Comparison of ENCODE assay signal across 29 cellular contexts in genomic region chr1:201088395-201088794, GRCh38. TPM values are rescaled to one million over a fixed set of nuclear protein-coding genes. Genes with fewer than 3 reads are reported as not detected.
DNase-seq lines count a peak whose midpoint lies in the region; ATAC-seq, FAIRE-seq and TF ChIP-seq lines count a peak whose summit lies in the region.
"Had no signal": no experiment of that assay in that cellular context is flagged by ENCODE, and none has a peak within 500 bp of the region (broad histone marks: within the 10 kb centered on the region; RNA-seq: fewer than 3 reads in every experiment).

No MANE protein-coding gene starts in this region.

- ATAC-seq in HepG2: no peak
- ATAC-seq in right lobe of liver: no peak
- ATAC-seq in K562: no peak
- no peak for ATAC-seq in gastrocnemius medialis
- ATAC-seq: A549, GM12878, HCT116 had no signal

- H3K4me2 ChIP-seq in HepG2 (ENCODE audit: low read depth, low read length) (no peak overlapping the region), K562 (ENCODE audit: insufficient read depth, low read length) (no peak overlapping the region)
- H3K4me2 ChIP-seq: A549, GM23338 had no signal

- no peaks in the 10 kb centered on the region for H4K20me1 ChIP-seq in HepG2 (ENCODE audit: insufficient read depth, low read length)
- peaks cover 6% of the 10 kb centered on the region for H4K20me1 ChIP-seq in K562 (replicated peaks; ENCODE audit: control insufficient read depth, insufficient read depth, low read length)
- H4K20me1 ChIP-seq: BLaER1 treated with 17β-estradiol and CSF1 and Interleukin-3, amounts not matched to agents 10 nM and 100 nM had no signal

- TF ChIP-seq POLR2A in HepG2 (IDR thresholded peaks at IDR 0.05; ENCODE audit: insufficient read depth in 1 of 2, low read depth in 2 of 2, low read length in 2 of 2) (no peak), right lobe of liver (IDR thresholded peaks at IDR 0.05) (no peak), K562 (conservative IDR thresholded peaks at IDR 0.05) (no peak), gastrocnemius medialis (IDR thresholded peaks at IDR 0.05) (no peak)

- FAIRE-seq in HepG2 (lab: Jason Lieb, UNC) (no peak), K562 (lab: Jason Lieb, UNC) (no peak), small intestine (lab: Jason Lieb, UNC) (no peak)
- FAIRE-seq: A549, D721Med, GM12878, GM19239 had no signal

- H3K36me3 ChIP-seq in HepG2 (replicated peaks in 1 of 2; ENCODE audit: control insufficient read depth in 1 of 2, insufficient read depth in 2 of 2, low read length in 2 of 2): no peaks in the 10 kb centered on the region
- H3K36me3 ChIP-seq in right lobe of liver: no peaks in the 10 kb centered on the region
- no peaks in the 10 kb centered on the region for H3K36me3 ChIP-seq in K562 (ENCODE audit: control insufficient read depth, insufficient read depth, low read length)
- peaks cover 0 to 4% of the 10 kb centered on the region in 2 donors for H3K36me3 ChIP-seq in gastrocnemius medialis
- no peaks in the 10 kb centered on the region for H3K36me3 ChIP-seq in small intestine (ENCODE audit: control insufficient read depth in 2 of 2, insufficient read depth in 2 of 2, low read length in 2 of 2)
- H3K36me3 ChIP-seq: BE2C; BLaER1 treated with 17β-estradiol and CSF1 and Interleukin-3, amounts not matched to agents 10 nM and 100 nM had no signal

- no peaks in the 10 kb centered on the region for H3K9me3 ChIP-seq in HepG2 (ENCODE audit: low read length)
- H3K9me3 ChIP-seq in right lobe of liver: no peaks in the 10 kb centered on the region
- no peaks in the 10 kb centered on the region for H3K9me3 ChIP-seq in K562 (replicated peaks; ENCODE audit: control insufficient read depth, insufficient read depth, low read depth, low read length)
- H3K9me3 ChIP-seq in gastrocnemius medialis: no peaks in the 10 kb centered on the region
- no peaks in the 10 kb centered on the region for H3K9me3 ChIP-seq in small intestine (ENCODE audit: control insufficient read depth, low read depth)
- H3K9me3 ChIP-seq: A549; BE2C; BLaER1 treated with 17β-estradiol and CSF1 and Interleukin-3, amounts not matched to agents 10 nM and 100 nM had no signal

- H3K9ac ChIP-seq in HepG2 (ENCODE audit: insufficient read depth, low read depth, low read length) (no peak overlapping the region), K562 (ENCODE audit: insufficient read depth in 1 of 2, low read depth in 2 of 2, low read length in 2 of 2) (no peak overlapping the region)
- H3K9ac ChIP-seq: BLaER1 treated with 17β-estradiol and CSF1 and Interleukin-3, amounts not matched to agents 10 nM and 100 nM had no signal

- H3K4me1 ChIP-seq in HepG2 (ENCODE audit: insufficient read depth, low read length) (no peaks in the 10 kb centered on the region), right lobe of liver (no peaks in the 10 kb centered on the region), K562 (replicated peaks in 1 of 2; ENCODE audit: control insufficient read depth in 2 of 2, insufficient read depth in 2 of 2, low read length in 2 of 2) (no peaks in the 10 kb centered on the region), gastrocnemius medialis (peaks cover 20 to 34% of the 10 kb centered on the region in 2 donors), small intestine (ENCODE audit: control insufficient read depth in 2 of 2, insufficient read depth in 1 of 2, low read depth in 1 of 2, low read length in 1 of 2) (no peaks in the 10 kb centered on the region)
- H3K4me1 ChIP-seq: A549, BE2C had no signal

- TF ChIP-seq EP300 in HepG2 (IDR thresholded peaks at IDR 0.05; ENCODE audit: low read depth in 2 of 2, low read length in 2 of 2) (no peak), HepG2 (CRISPR knock-in tag; IDR thresholded peaks at IDR 0.05; ENCODE audit: borderline replicate concordance) (no peak), K562 (IDR thresholded peaks at IDR 0.05; ENCODE audit: low read length) (no peak)

- H3K27me3 ChIP-seq in HepG2 (ENCODE audit: control insufficient read depth in 1 of 2, insufficient read depth in 2 of 2, low read length in 2 of 2) (peaks cover 4 to 36% of the 10 kb centered on the region in 2 experiments), right lobe of liver (no peaks in the 10 kb centered on the region), K562 (ENCODE audit: control insufficient read depth in 2 of 2, insufficient read depth in 2 of 2, low read length in 2 of 2) (peaks cover 49 to 73% of the 10 kb centered on the region in 2 experiments), gastrocnemius medialis (no peaks in the 10 kb centered on the region), small intestine (ENCODE audit: control insufficient read depth in 2 of 2, insufficient read depth in 2 of 2, low read length in 2 of 2) (peaks cover 2% of the 10 kb centered on the region in 2 donors)
- H3K27me3 ChIP-seq: BE2C; BLaER1 treated with 17β-estradiol and CSF1 and Interleukin-3, amounts not matched to agents 10 nM and 100 nM had no signal

- H3K4me3 ChIP-seq in HepG2 (replicated peaks in 1 of 3; ENCODE audit: insufficient read depth in 1 of 3, low read depth in 2 of 3, low read length in 3 of 3): no peak overlapping the region
- H3K4me3 ChIP-seq in right lobe of liver: no peak overlapping the region
- H3K4me3 ChIP-seq in K562: no peak overlapping the region
- no peak overlapping the region for H3K4me3 ChIP-seq in gastrocnemius medialis
- no peak overlapping the region for H3K4me3 ChIP-seq in small intestine (ENCODE audit: low read depth in 1 of 2, low read length in 2 of 2)
- H3K4me3 ChIP-seq: A549; BLaER1 treated with 17β-estradiol and CSF1 and Interleukin-3, amounts not matched to agents 10 nM and 100 nM; GM12878; GM23338 had no signal

- TF ChIP-seq CTCF in HepG2 (CRISPR knock-in tag; IDR thresholded peaks at IDR 0.05) (no peak), right lobe of liver (IDR thresholded peaks at IDR 0.05) (no peak), K562 (IDR thresholded peaks at IDR 0.05 in 2 of 3, conservative IDR thresholded peaks at IDR 0.05 in 1 of 3; ENCODE audit: insufficient read depth in 2 of 3, low read depth in 1 of 3, low read length in 3 of 3) (no peak), gastrocnemius medialis (IDR thresholded peaks at IDR 0.05 in 4 of 5, conservative IDR thresholded peaks at IDR 0.05 in 1 of 5) (no peak)

- H3K79me2 ChIP-seq in HepG2 (ENCODE audit: insufficient read depth, low read length) (no peaks in the 10 kb centered on the region), K562 (ENCODE audit: control insufficient read depth, insufficient read depth, low read length) (no peaks in the 10 kb centered on the region)

- in situ Hi-C loops in HepG2 (cut with HindIII; ENCODE audit: extremely low pct_ligation_motif_present, low pct_unique_long_range_greater_than_20kb): no loop called here
- in situ Hi-C loops in K562 (cut with MboI): no loop called here
- in situ Hi-C loops in gastrocnemius medialis (cut with MboI; ENCODE audit: low sequenced_read_pairs in 4 of 4): loop anchor here in 1 of 4 donors (5.0 kb wide), 1 partner anchor 34 kb away; no protein-coding TSS in a partner anchor

- POLR2A ChIA-PET in HepG2 (lab: Yijun Ruan, JAX): no interaction called here
- POLR2A ChIA-PET in K562 (lab: Yijun Ruan, JAX): no interaction called here

- TF ChIP-seq RAD21 in HepG2 (CRISPR knock-in tag; IDR thresholded peaks at IDR 0.05): no peak
- no peak for TF ChIP-seq RAD21 in K562 (CRISPR knock-in tag; conservative IDR thresholded peaks at IDR 0.05 in 1 of 2, IDR thresholded peaks at IDR 0.05 in 1 of 2)

- no peak overlapping the region for H2AFZ ChIP-seq in HepG2 (ENCODE audit: low read length)
- no peak overlapping the region for H2AFZ ChIP-seq in K562 (ENCODE audit: low read depth, low read length)
- H2AFZ ChIP-seq: GM23338 had no signal

- intact Hi-C loops in HepG2 (cut with micrococcal nuclease; ENCODE audit: unreplicated experiment): no loop called here
- intact Hi-C loops in right lobe of liver (cut with DNase I): loop anchor here in 1 of 2 donors (10.0 kb wide), 1 partner anchor 136 kb away; no protein-coding TSS in a partner anchor
- intact Hi-C loops in K562 (cut with micrococcal nuclease): loop anchor here (5.0 to 10.0 kb wide), 2 partner anchors 96 to 274 kb away; no protein-coding TSS in a partner anchor
- intact Hi-C loops in gastrocnemius medialis (cut with DNase I; ENCODE audit: low total_unique reads): loop anchor here (5.0 kb wide), 1 partner anchor 134 kb away; no protein-coding TSS in a partner anchor

- DNase-seq in HepG2 (ENCODE audit: low spot score) (no peak), right lobe of liver (no peak), K562 (ENCODE audit: extremely low read depth in 1 of 4, low spot score in 3 of 4) (no peak), gastrocnemius medialis (no peak), small intestine (peak; percentile 14), KG1 (lab: John Stamatoyannopoulos, UW) (no peak), NCI-H1930 (lab: John Stamatoyannopoulos, UW) (no peak), NCI-H510A (lab: John Stamatoyannopoulos, UW) (no peak)
- DNase-seq: 8988T; ACHN; AML-193; BE2C; CD4-positive, alpha-beta T cell; CD8-positive, alpha-beta memory T cell; DMS 273 treated with DMSO at 0.1 percent for 48 hours; DMS79; EL; GDM1; H9; HFFc6 had no signal

- 13% methylated on average over 4 of the region's 4 CpGs for WGBS in HepG2 (ENCODE audit: low lambda C conversion rate)
- WGBS in right lobe of liver (ENCODE audit: insufficient coverage, low coverage, low lambda C conversion rate, missing lambda C conversion rate): 53% methylated on average over 4 of the region's 4 CpGs
- WGBS in K562 (ENCODE audit: insufficient coverage, low coverage, missing lambda C conversion rate): 0% methylated on average over 4 of the region's 4 CpGs
- 26 to 58% (median 33%) methylated on average over 4 of the region's 4 CpGs for WGBS in small intestine, 3 donors

- H3K27ac ChIP-seq in HepG2 (ENCODE audit: extremely low read length, insufficient read depth, low read length): no peak overlapping the region
- H3K27ac ChIP-seq in right lobe of liver: no peak overlapping the region
- H3K27ac ChIP-seq in K562 (ENCODE audit: extremely low read depth, low read depth, low read length): no peak overlapping the region
- H3K27ac ChIP-seq in gastrocnemius medialis: peak overlapping the region; percentile 57 to 98 (median 96)
- no peak overlapping the region for H3K27ac ChIP-seq in small intestine (ENCODE audit: low read depth in 1 of 2, low read length in 1 of 2)
- H3K27ac ChIP-seq: A549; BLaER1 treated with 17β-estradiol and CSF1 and Interleukin-3, amounts not matched to agents 10 nM and 100 nM had no signal

- H3K9me1 ChIP-seq in K562 (ENCODE audit: control insufficient read depth, insufficient read depth, low read length): no peaks in the 10 kb centered on the region

- CTCF ChIA-PET in HepG2 (lab: Yijun Ruan, JAX; ENCODE audit: low intra/inter-chr PET ratio, low total read pairs) (no interaction called here), K562 (lab: Yijun Ruan, JAX; ENCODE audit: low intra/inter-chr PET ratio) (interaction anchor here (0.6 kb wide), 1 partner anchor 135 kb away, joined by 3 read pairs; no protein-coding TSS in a partner anchor)

- no TSS peak for BruUV-seq in HepG2 (replicated peaks; lab: Mats Ljungman, UMichigan)
- BruUV-seq in K562 (replicated peaks; lab: Mats Ljungman, UMichigan): no TSS peak

RNA-seq across cellular contexts. Expression of gene CACNA1S, which starts 23.8 kb away (rescaled TPM):
- not detected in 2 replicates for total RNA-seq in HepG2 (2016; rRNA removed; fragmentation: Illumina TruSeq; extraction: Trizol)
- not detected in 2 replicates for total RNA-seq in HepG2 (2016; cell fraction: cytosol; rRNA removed; fragmentation: Illumina TruSeq; extraction: Trizol; ENCODE audit: low read depth)
- total RNA-seq in HepG2 (2016; cell fraction: insoluble cytoplasmic fraction; rRNA removed; fragmentation: Illumina TruSeq; extraction: Trizol): not detected in 2 replicates
- not detected in 2 replicates for total RNA-seq in HepG2 (2016; cell fraction: membrane; rRNA removed; fragmentation: Illumina TruSeq; extraction: Trizol)
- not detected in 2 replicates for total RNA-seq in HepG2 (2016; cell fraction: nucleus; rRNA removed; fragmentation: Illumina TruSeq; extraction: Trizol)
- not detected in 2 replicates for polyA plus RNA-seq in HepG2 (2011; rRNA removed)
- not detected in 2 replicates for polyA plus RNA-seq in HepG2 (2011; cell fraction: cytosol; rRNA removed)
- polyA plus RNA-seq in HepG2 (2011; cell fraction: nucleus; rRNA removed): not detected in 2 replicates
- not detected in 2 replicates for polyA plus RNA-seq in HepG2 (2012)
- polyA plus RNA-seq in HepG2 (2016; cell fraction: cytosol; fragmentation: Illumina TruSeq; extraction: Trizol; ENCODE audit: low read depth): not detected in 2 replicates
- polyA plus RNA-seq in HepG2 (2016; cell fraction: insoluble cytoplasmic fraction; fragmentation: Illumina TruSeq; extraction: Trizol; ENCODE audit: low read depth): not detected in 2 replicates
- not detected in 2 replicates for polyA plus RNA-seq in HepG2 (2016; cell fraction: membrane; fragmentation: Illumina TruSeq; extraction: Trizol; ENCODE audit: low read depth)
- not detected in 2 replicates for polyA plus RNA-seq in HepG2 (2016; cell fraction: nucleus; fragmentation: Illumina TruSeq; extraction: Trizol; ENCODE audit: insufficient read depth, low read depth)
- polyA minus RNA-seq in HepG2 (2011; rRNA and poly(A)+ RNA removed; ENCODE audit: low replicate concordance): 0.02 TPM in 1 of 2 replicates, not detected in the other
- polyA minus RNA-seq in HepG2 (2011; cell fraction: cytosol; rRNA and poly(A)+ RNA removed): not detected in 2 replicates
- not detected in 2 replicates for polyA minus RNA-seq in HepG2 (2011; cell fraction: nucleus; rRNA and poly(A)+ RNA removed)
- total RNA-seq in right lobe of liver: under 1 TPM in 1 of 6 experiments, not detected in 5; 0.12 TPM
- not detected in 2 replicates for total RNA-seq in K562 (2011; cell fraction: chromatin; rRNA removed; ENCODE audit: low replicate concordance)
- not detected in 2 replicates for total RNA-seq in K562 (2011; cell fraction: nucleolus; rRNA removed)
- total RNA-seq in K562 (2011; cell fraction: nucleoplasm; rRNA removed): not detected in 2 replicates
- not detected in 2 replicates for total RNA-seq in K562 (2014; rRNA removed)
- total RNA-seq in K562 (2014; rRNA removed; fragmentation: Illumina TruSeq; extraction: Trizol): not detected in 2 replicates
- total RNA-seq in K562 (2015; rRNA removed; fragmentation: Illumina TruSeq; extraction: Trizol): not detected in 2 replicates
- not detected in 2 replicates for total RNA-seq in K562 (2021)
- polyA plus RNA-seq in K562 (2011; rRNA removed): not detected in 2 replicates
- polyA plus RNA-seq in K562 (2011; cell fraction: cytosol; rRNA removed): not detected in 2 replicates
- not detected in 2 replicates for polyA plus RNA-seq in K562 (2011; cell fraction: nucleus; rRNA removed)
- 0.01 TPM in 1 of 2 replicates, not detected in the other for polyA plus RNA-seq in K562 (2012)
- polyA plus RNA-seq in K562 (2014; fragmentation: Illumina TruSeq; extraction: Trizol): not detected in 2 replicates
- polyA plus RNA-seq in K562 (2014; fragmentation: Nextera tagmentation; extraction: Ambion mirVana): not detected
- polyA plus RNA-seq in K562 (2014; rRNA removed): not detected in 2 replicates
- not detected in 2 replicates for polyA minus RNA-seq in K562 (2011; rRNA and poly(A)+ RNA removed)
- polyA minus RNA-seq in K562 (2011; cell fraction: cytosol; rRNA and poly(A)+ RNA removed): not detected in 2 replicates
- not detected in 2 replicates for polyA minus RNA-seq in K562 (2011; cell fraction: nucleus; rRNA and poly(A)+ RNA removed)
- total RNA-seq in gastrocnemius medialis: 10 to 100 TPM; 74.3 to 93.5 (median 81.2) TPM
- under 1 TPM in 1 of 3 donors, not detected in 2; 0.01 TPM for polyA plus RNA-seq in small intestine
- total RNA-seq: CD4-positive, alpha-beta T cell; CD8-positive, alpha-beta memory T cell; H4; H9; HFFc6 had no signal
- polyA plus RNA-seq: CD14-positive monocyte; CD8-positive, alpha-beta memory T cell; GM23338 had no signal

RNA-seq across cellular contexts. Expression of gene ASCL5, which starts 38.6 kb away (rescaled TPM):
- total RNA-seq in HepG2 (2016; rRNA removed; fragmentation: Illumina TruSeq; extraction: Trizol) (not detected in 2 replicates), right lobe of liver (not detected), K562 (2014; rRNA removed) (0.09 TPM in 1 of 2 replicates, not detected in the other), K562 (2014; rRNA removed; fragmentation: Illumina TruSeq; extraction: Trizol) (not detected in 2 replicates), K562 (2015; rRNA removed; fragmentation: Illumina TruSeq; extraction: Trizol) (not detected in 2 replicates), K562 (2021) (not detected in 2 replicates), gastrocnemius medialis (not detected)
- not detected in 2 replicates for total RNA-seq in HepG2 (2016; cell fraction: cytosol; rRNA removed; fragmentation: Illumina TruSeq; extraction: Trizol; ENCODE audit: low read depth)
- total RNA-seq in HepG2 (2016; cell fraction: insoluble cytoplasmic fraction; rRNA removed; fragmentation: Illumina TruSeq; extraction: Trizol): not detected in 2 replicates
- total RNA-seq in HepG2 (2016; cell fraction: membrane; rRNA removed; fragmentation: Illumina TruSeq; extraction: Trizol): not detected in 2 replicates
- not detected in 2 replicates for total RNA-seq in HepG2 (2016; cell fraction: nucleus; rRNA removed; fragmentation: Illumina TruSeq; extraction: Trizol)
- polyA plus RNA-seq in HepG2 (2011; rRNA removed) (not detected in 2 replicates), K562 (2011; rRNA removed) (not detected in 2 replicates), K562 (2014; fragmentation: Illumina TruSeq; extraction: Trizol) (not detected in 2 replicates), K562 (2014; fragmentation: Nextera tagmentation; extraction: Ambion mirVana) (not detected), K562 (2014; rRNA removed) (not detected in 2 replicates), small intestine (under 1 TPM in 1 of 3 donors, not detected in 2; 0.15 TPM)
- not detected in 2 replicates for polyA plus RNA-seq in HepG2 (2011; cell fraction: cytosol; rRNA removed)
- polyA plus RNA-seq in HepG2 (2011; cell fraction: nucleus; rRNA removed): 0.08 and 0.09 TPM in 2 replicates
- polyA plus RNA-seq in HepG2 (2012): not detected in 2 replicates
- polyA plus RNA-seq in HepG2 (2016; cell fraction: cytosol; fragmentation: Illumina TruSeq; extraction: Trizol; ENCODE audit: low read depth): not detected in 2 replicates
- not detected in 2 replicates for polyA plus RNA-seq in HepG2 (2016; cell fraction: insoluble cytoplasmic fraction; fragmentation: Illumina TruSeq; extraction: Trizol; ENCODE audit: low read depth)
- polyA plus RNA-seq in HepG2 (2016; cell fraction: membrane; fragmentation: Illumina TruSeq; extraction: Trizol; ENCODE audit: low read depth): not detected in 2 replicates
- not detected in 2 replicates for polyA plus RNA-seq in HepG2 (2016; cell fraction: nucleus; fragmentation: Illumina TruSeq; extraction: Trizol; ENCODE audit: insufficient read depth, low read depth)
- polyA minus RNA-seq in HepG2 (2011; rRNA and poly(A)+ RNA removed; ENCODE audit: low replicate concordance): not detected in 2 replicates
- not detected in 2 replicates for polyA minus RNA-seq in HepG2 (2011; cell fraction: cytosol; rRNA and poly(A)+ RNA removed)
- polyA minus RNA-seq in HepG2 (2011; cell fraction: nucleus; rRNA and poly(A)+ RNA removed): not detected in 2 replicates
- total RNA-seq in K562 (2011; cell fraction: chromatin; rRNA removed; ENCODE audit: low replicate concordance): not detected in 2 replicates
- total RNA-seq in K562 (2011; cell fraction: nucleolus; rRNA removed): not detected in 2 replicates
- not detected in 2 replicates for total RNA-seq in K562 (2011; cell fraction: nucleoplasm; rRNA removed)
- not detected in 2 replicates for polyA plus RNA-seq in K562 (2011; cell fraction: cytosol; rRNA removed)
- polyA plus RNA-seq in K562 (2011; cell fraction: nucleus; rRNA removed): not detected in 2 replicates
- not detected in 2 replicates for polyA plus RNA-seq in K562 (2012)
- not detected in 2 replicates for polyA minus RNA-seq in K562 (2011; rRNA and poly(A)+ RNA removed)
- polyA minus RNA-seq in K562 (2011; cell fraction: cytosol; rRNA and poly(A)+ RNA removed): not detected in 2 replicates
- not detected in 2 replicates for polyA minus RNA-seq in K562 (2011; cell fraction: nucleus; rRNA and poly(A)+ RNA removed)
- total RNA-seq: GM12878, GM23338, H4, HFFc6 had no signal
- polyA plus RNA-seq: CD14-positive monocyte; CD8-positive, alpha-beta memory T cell; GM23338 had no signal

Comparison
In these comparisons a context has a peak if more than half of its experiments do, and no peak if none do; other contexts are left out.
1. H3K27ac ChIP-seq: peak in gastrocnemius medialis (4 of 4); none in HepG2 (single experiment), right lobe of liver (0 of 3), K562 (single experiment) and small intestine (0 of 2).
2. RNA of gene CACNA1S, which starts 23.8 kb away (total RNA-seq): 74.3 to 93.5 TPM in gastrocnemius medialis; not detected in HepG2, 0.12 TPM in right lobe of liver and not detected in K562; every median in the first group is over 10 times any median in the second.
3. Of the 241 proteins assayed by ChIP-seq in both HepG2 and K562: peak only in HepG2: none; only in K562: ADNP and NFIC; in both: none; in neither: 239.